ENCODE assay signal across 17 cellular contexts in genomic region chr3:143127801-143128200, GRCh38.
"Had no signal": no experiment of that assay in that cellular context is flagged by ENCODE, and none has a peak within 500 bp of the region (broad histone marks: within the 10 kb centered on the region; RNA-seq: fewer than 3 reads in every experiment).

No MANE protein-coding gene starts in this region.

- H3K27ac Mint-ChIP-seq: stimulated activated naive B cell treated with anti-CD40 and anti-IgM and Interleukin-4, amounts not matched to agents 10 μg/mL and 1 μg/mL and 100 μg/mL, for 72 hours; stimulated activated naive CD8-positive, alpha-beta T cell treated with anti-CD3 and anti-CD28 coated beads, Interleukin-15, Interleukin-2, amounts not matched to agents 100 ng/mL and 50 ng/mL, for 24 hours had no signal

- ATAC-seq: left lobe of liver, right lobe of liver had no signal

- H3K4me3 ChIP-seq: dorsolateral prefrontal cortex, ovary, right lobe of liver, transverse colon, vagina had no signal

- H3K4me1 ChIP-seq: vagina had no signal

- FAIRE-seq: colon, frontal cortex, kidney, small intestine had no signal

- H3K9me3 ChIP-seq: ovary, right lobe of liver, transverse colon, vagina had no signal

- DNase-seq: dorsolateral prefrontal cortex; effector CD4-positive, alpha-beta T cell; kidney; mesendoderm; occipital lobe; ovary; right lobe of liver; small intestine; stimulated activated CD4-positive, alpha-beta T cell treated with anti-CD3 and anti-CD28 coated beads, Interleukin-15, amount 100 ng/mL, for 24 hours; stimulated activated CD4-positive, alpha-beta T cell treated with anti-CD3 and anti-CD28 coated beads, Interleukin-2, amount 100 ng/mL, for 48 hours; stimulated activated naive B cell treated with anti-CD40 and anti-IgM and Interleukin-4, amounts not matched to agents 10 μg/mL and 1 μg/mL and 100 μg/mL, for 72 hours; transverse colon had no signal

- H3K27me3 Mint-ChIP-seq: stimulated activated naive B cell treated with anti-CD40 and anti-IgM and Interleukin-4, amounts not matched to agents 10 μg/mL and 1 μg/mL and 100 μg/mL, for 72 hours; stimulated activated naive CD8-positive, alpha-beta T cell treated with anti-CD3 and anti-CD28 coated beads, Interleukin-15, Interleukin-2, amounts not matched to agents 100 ng/mL and 50 ng/mL, for 24 hours had no signal

- H3K36me3 ChIP-seq: ovary, right lobe of liver, transverse colon, vagina had no signal

- H3K9me3 Mint-ChIP-seq: stimulated activated naive CD8-positive, alpha-beta T cell treated with anti-CD3 and anti-CD28 coated beads, Interleukin-15, Interleukin-2, amounts not matched to agents 100 ng/mL and 50 ng/mL, for 24 hours had no signal

- H3K27me3 ChIP-seq: dorsolateral prefrontal cortex, ovary, right lobe of liver, transverse colon, vagina had no signal

- H3K4me3 Mint-ChIP-seq: stimulated activated naive B cell treated with anti-CD40 and anti-IgM and Interleukin-4, amounts not matched to agents 10 μg/mL and 1 μg/mL and 100 μg/mL, for 72 hours; stimulated activated naive CD8-positive, alpha-beta T cell treated with anti-CD3 and anti-CD28 coated beads, Interleukin-15, Interleukin-2, amounts not matched to agents 100 ng/mL and 50 ng/mL, for 24 hours had no signal

- H3K27ac ChIP-seq: dorsolateral prefrontal cortex, ovary, right lobe of liver, transverse colon, vagina had no signal
